14 cellular contexts compared by ENCODE assay signal in the genomic region with DNA sequence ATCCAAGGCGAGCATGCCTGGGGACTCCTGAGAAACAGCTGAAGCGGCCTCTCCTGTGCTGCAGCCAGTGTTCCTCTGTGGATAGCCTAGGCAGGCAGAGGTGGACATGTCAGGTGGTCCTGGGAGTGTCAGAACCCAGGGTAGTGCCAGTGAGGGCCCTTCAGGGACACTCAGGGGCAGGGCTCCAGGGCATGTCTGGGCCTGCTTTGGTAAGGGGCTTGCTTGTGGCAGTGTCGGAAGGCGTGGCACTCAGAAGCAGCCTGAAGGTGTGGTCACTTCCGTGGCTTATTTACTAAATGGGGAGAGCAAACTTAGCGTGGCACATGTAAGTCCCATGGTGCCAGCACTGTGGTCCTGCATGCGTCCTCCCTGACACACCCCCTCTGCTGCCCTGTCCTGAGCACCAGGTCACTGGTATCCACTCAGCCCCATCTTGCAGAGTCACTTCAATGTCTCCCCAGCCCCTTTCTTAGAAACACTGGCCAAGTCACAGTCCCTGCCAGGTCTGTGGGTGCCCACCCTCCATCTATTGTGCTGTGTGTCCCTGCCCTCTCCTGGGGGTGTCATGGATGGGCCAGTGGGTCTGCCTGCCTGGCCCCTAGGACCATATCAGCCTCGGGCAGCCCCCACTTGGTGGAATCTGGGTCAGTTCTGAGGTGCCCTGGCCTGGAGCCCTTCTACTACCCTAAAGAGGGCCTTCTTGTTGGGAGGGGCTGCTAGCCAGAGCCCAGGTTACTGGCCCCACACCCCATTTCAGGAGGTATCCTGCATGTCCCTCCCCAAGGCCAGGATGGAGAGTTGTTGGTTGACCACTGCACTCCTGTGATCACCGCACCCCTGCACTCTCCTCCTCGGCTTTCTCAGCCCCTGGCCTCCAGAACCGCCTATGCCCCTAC. TPM values are rescaled to one million over a fixed set of nuclear protein-coding genes. Genes with fewer than 3 reads are reported as not detected.
DNase-seq lines count a peak whose midpoint lies in the region; ATAC-seq and TF ChIP-seq lines count a peak whose summit lies in the region.
"Had no signal": no experiment of that assay in that cellular context is flagged by ENCODE, and none has a peak within 500 bp of the region (broad histone marks: within the 10 kb centered on the region; RNA-seq: fewer than 3 reads in every experiment).

No MANE protein-coding gene starts in this region.

- no peak for TF ChIP-seq CTCF in esophagus squamous epithelium (IDR thresholded peaks at IDR 0.05)

- POLR2A ChIA-PET in activated CD4-positive, alpha-beta T cell treated with anti-CD3 and anti-CD28 coated beads, Interleukin-2, amount 10 ng/mL, durations not matched to agents 7 days and 5 days (lab: Charles Lee) = no interaction called here

- peaks cover 20% of the 10 kb centered on the region for H3K36me3 Mint-ChIP-seq in activated CD4-positive, alpha-beta T cell treated with anti-CD3 and anti-CD28 coated beads, Interleukin-2, amount 10 ng/mL, durations not matched to agents 7 days and 5 days (ENCODE audit: low read depth)
- H3K36me3 Mint-ChIP-seq in stimulated activated effector memory CD8-positive, alpha-beta T cell treated with anti-CD3 and anti-CD28 coated beads, Interleukin-12 subunit alpha, Interleukin-12 subunit beta, amount 100 ng/mL, for 72 hours = peaks cover 66% of the 10 kb centered on the region

- no peaks in the 10 kb centered on the region for H3K9me3 Mint-ChIP-seq in activated CD4-positive, alpha-beta T cell treated with anti-CD3 and anti-CD28 coated beads, Interleukin-2, amount 10 ng/mL, durations not matched to agents 7 days and 5 days
- no peaks in the 10 kb centered on the region for H3K9me3 Mint-ChIP-seq in stimulated activated effector memory CD8-positive, alpha-beta T cell treated with anti-CD3 and anti-CD28 coated beads, Interleukin-12 subunit alpha, Interleukin-12 subunit beta, amount 100 ng/mL, for 72 hours
- H3K9me3 Mint-ChIP-seq: stimulated activated naive CD8-positive, alpha-beta T cell treated with anti-CD3 and anti-CD28 coated beads, Interleukin-15, Interleukin-2, amounts not matched to agents 100 ng/mL and 50 ng/mL, for 24 hours had no signal

- CTCF ChIA-PET in activated CD4-positive, alpha-beta T cell treated with anti-CD3 and anti-CD28 coated beads, Interleukin-2, amount 10 ng/mL, durations not matched to agents 7 days and 5 days (lab: Charles Lee) = interaction anchor here (1.0 kb wide), 1 partner anchor 72 kb away, joined by 4 read pairs; no protein-coding TSS in a partner anchor

- no peaks in the 10 kb centered on the region for H3K27me3 Mint-ChIP-seq in activated CD4-positive, alpha-beta T cell treated with anti-CD3 and anti-CD28 coated beads, Interleukin-2, amount 10 ng/mL, durations not matched to agents 7 days and 5 days
- H3K27me3 Mint-ChIP-seq: stimulated activated naive CD8-positive, alpha-beta T cell treated with anti-CD3 and anti-CD28 coated beads, Interleukin-15, Interleukin-2, amounts not matched to agents 100 ng/mL and 50 ng/mL, for 24 hours had no signal

- no peak overlapping the region for H3K4me3 ChIP-seq in esophagus squamous epithelium

- TF ChIP-seq POLR2A in esophagus squamous epithelium (IDR thresholded peaks at IDR 0.05) = no peak

- peak overlapping the region; percentile 46 for H3K27ac Mint-ChIP-seq in activated CD4-positive, alpha-beta T cell treated with anti-CD3 and anti-CD28 coated beads, Interleukin-2, amount 10 ng/mL, durations not matched to agents 7 days and 5 days
- peak overlapping the region; percentile 75 for H3K27ac Mint-ChIP-seq in stimulated activated effector memory CD8-positive, alpha-beta T cell treated with anti-CD3 and anti-CD28 coated beads, Interleukin-12 subunit alpha, Interleukin-12 subunit beta, amount 100 ng/mL, for 72 hours
- H3K27ac Mint-ChIP-seq: stimulated activated naive CD8-positive, alpha-beta T cell treated with anti-CD3 and anti-CD28 coated beads, Interleukin-15, Interleukin-2, amounts not matched to agents 100 ng/mL and 50 ng/mL, for 24 hours had no signal

- ATAC-seq in stimulated activated effector memory CD8-positive, alpha-beta T cell treated with anti-CD3 and anti-CD28 coated beads, Interleukin-12 subunit alpha, Interleukin-12 subunit beta, amount 100 ng/mL, for 72 hours = no peak
- ATAC-seq in GM18498 (IDR thresholded peaks at IDR 0.05; ENCODE audit: unreplicated experiment) = no peak

- intact Hi-C loops in esophagus squamous epithelium (cut with DNase I) = loop anchor here (10.0 kb wide), 1 partner anchor 160 kb away; no protein-coding TSS in a partner anchor

- 66 to 70% methylated on average over 4 to 10 of the region's 11 CpGs for WGBS in esophagus squamous epithelium, 2 donors

- H3K9me3 ChIP-seq in esophagus squamous epithelium = no peaks in the 10 kb centered on the region

- peaks cover 16 to 60% (median 16%) of the 10 kb centered on the region in 3 donors for H3K36me3 ChIP-seq in esophagus squamous epithelium

- peaks cover 34% of the 10 kb centered on the region for H3K4me1 Mint-ChIP-seq in activated CD4-positive, alpha-beta T cell treated with anti-CD3 and anti-CD28 coated beads, Interleukin-2, amount 10 ng/mL, durations not matched to agents 7 days and 5 days
- peaks cover 35% of the 10 kb centered on the region for H3K4me1 Mint-ChIP-seq in stimulated activated effector memory CD8-positive, alpha-beta T cell treated with anti-CD3 and anti-CD28 coated beads, Interleukin-12 subunit alpha, Interleukin-12 subunit beta, amount 100 ng/mL, for 72 hours

- H3K27ac ChIP-seq in esophagus squamous epithelium = peak overlapping the region; percentile 21 to 66 (median 60)
- H3K27ac ChIP-seq: HL-60 had no signal

- peaks cover 22 to 73% (median 46%) of the 10 kb centered on the region in 3 donors for H3K4me1 ChIP-seq in esophagus squamous epithelium

- H3K27me3 ChIP-seq in esophagus squamous epithelium = no peaks in the 10 kb centered on the region

- DNase-seq in activated CD4-positive, alpha-beta T cell treated with anti-CD3 and anti-CD28 coated beads, Interleukin-2, amount 10 ng/mL, durations not matched to agents 7 days and 5 days = no peak
- DNase-seq in activated CD4-positive, alpha-beta T cell treated with anti-CD3 and anti-CD28 coated beads, Interleukin-2, amount 50 U/mL, for 48 hours = no peak
- peak; percentile 9 for DNase-seq in HuH-7.5 (ENCODE audit: low spot score)
- no peak for DNase-seq in esophagus squamous epithelium (lab: John Stamatoyannopoulos, UW)
- DNase-seq in stimulated activated effector memory CD8-positive, alpha-beta T cell treated with anti-CD3 and anti-CD28 coated beads, Interleukin-12 subunit alpha, Interleukin-12 subunit beta, amount 100 ng/mL, for 72 hours (ENCODE audit: low spot score in 2 of 2) = no peak
- DNase-seq in effector CD8-positive, alpha-beta T cell (lab: John Stamatoyannopoulos, UW) = no peak
- no peak for DNase-seq in DMS153 treated with DMSO at 0.1 percent for 48 hours (lab: John Stamatoyannopoulos, UW; ENCODE audit: unreplicated experiment)
- DNase-seq: activated T-cell treated with anti-CD3 and anti-CD28 coated beads, Interleukin-2, amount 50 U/mL, for 1 hour; midbrain; NCI-H1417; NK-92 treated with Interleukin-12 subunit alpha and Interleukin-12 subunit beta, amount 100 ng/mL, for 24 hours had no signal

- H3K4me3 Mint-ChIP-seq in activated CD4-positive, alpha-beta T cell treated with anti-CD3 and anti-CD28 coated beads, Interleukin-2, amount 10 ng/mL, durations not matched to agents 7 days and 5 days = no peak overlapping the region
- no peak overlapping the region for H3K4me3 Mint-ChIP-seq in stimulated activated effector memory CD8-positive, alpha-beta T cell treated with anti-CD3 and anti-CD28 coated beads, Interleukin-12 subunit alpha, Interleukin-12 subunit beta, amount 100 ng/mL, for 72 hours
- H3K4me3 Mint-ChIP-seq: stimulated activated naive CD8-positive, alpha-beta T cell treated with anti-CD3 and anti-CD28 coated beads, Interleukin-15, Interleukin-2, amounts not matched to agents 100 ng/mL and 50 ng/mL, for 24 hours had no signal

RNA-seq across cellular contexts. Expression of a gene that starts 6.4 kb away (rescaled TPM):
- 100 to 1,000 TPM in 1 of 2 experiments, 10 to 100 TPM in 1; 98.6 to 100 TPM for total RNA-seq in activated CD4-positive, alpha-beta T cell treated with anti-CD3 and anti-CD28 coated beads, Interleukin-2, amount 10 ng/mL, durations not matched to agents 7 days and 5 days
- total RNA-seq in esophagus squamous epithelium = 10 to 100 TPM in 3 of 4 donors, 1 to 10 TPM in 1; 6.9 to 25.4 (median 18.3) TPM

RNA-seq across cellular contexts. Expression of a gene that starts 41.4 kb away (rescaled TPM):
- total RNA-seq in activated CD4-positive, alpha-beta T cell treated with anti-CD3 and anti-CD28 coated beads, Interleukin-2, amount 10 ng/mL, durations not matched to agents 7 days and 5 days = 1,000 to 10,000 TPM; 1,993 to 2,183 TPM
- total RNA-seq in esophagus squamous epithelium = 1,000 to 10,000 TPM; 1,726 to 3,682 (median 2,875) TPM
